1 cellular context compared by ENCODE assay signal in the genomic region with DNA sequence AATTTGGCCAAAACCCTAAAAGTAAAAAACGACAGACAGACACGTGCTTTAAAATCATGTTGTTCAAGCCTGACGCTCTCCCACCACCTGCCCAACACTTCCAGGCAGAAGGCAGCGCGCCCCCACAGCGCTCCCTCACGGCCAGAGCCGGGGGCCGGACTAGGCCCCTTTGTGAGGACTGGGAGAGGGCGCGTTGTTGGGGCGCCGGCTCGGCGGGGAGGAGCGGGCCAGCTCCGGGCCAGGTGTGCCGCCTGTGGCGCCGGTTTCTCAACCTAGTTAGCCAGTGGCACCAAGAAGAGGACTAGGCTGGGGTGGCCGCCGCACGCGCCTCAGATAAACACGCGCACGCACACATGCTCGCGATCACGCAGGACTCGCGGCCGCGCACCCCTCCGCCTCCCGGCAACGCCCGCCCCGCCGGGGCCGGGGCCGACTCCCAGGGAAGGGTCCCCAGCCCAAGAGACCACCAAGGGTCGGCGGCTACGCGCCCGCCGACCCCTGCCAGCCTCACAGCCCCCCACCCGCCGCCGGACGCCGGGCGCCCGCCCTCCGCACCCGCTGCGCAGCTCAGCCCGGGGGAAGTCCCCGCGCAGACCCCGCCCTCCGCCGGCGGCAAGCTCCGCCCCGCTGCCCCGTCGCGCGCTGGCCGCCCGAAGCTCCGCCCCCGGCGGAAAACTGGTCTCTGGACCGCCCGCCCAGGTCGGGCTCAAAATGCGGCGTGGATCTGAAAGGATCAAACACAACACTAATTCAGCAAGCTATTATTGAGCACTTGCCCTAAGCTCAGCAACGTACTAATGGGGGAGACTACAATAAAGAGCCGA.
TF ChIP-seq lines count a peak whose summit lies in the region.

A gene (minus strand): TSS at position 584 of the 824 bp plus-strand sequence.

TF ChIP-seq in HepG2, 621 proteins besides CTCF, POLR2A, EP300 and RAD21 (continued from another document and continues in another):
- TF ChIP-seq HNRNPH1 (optimal IDR thresholded peaks at IDR 0.05; ENCODE audit: low read depth, low read length), result no peak
- no peak for TF ChIP-seq MIER2 (CRISPR knock-in tag; IDR thresholded peaks at IDR 0.05)
- TF ChIP-seq, protein P1, sequence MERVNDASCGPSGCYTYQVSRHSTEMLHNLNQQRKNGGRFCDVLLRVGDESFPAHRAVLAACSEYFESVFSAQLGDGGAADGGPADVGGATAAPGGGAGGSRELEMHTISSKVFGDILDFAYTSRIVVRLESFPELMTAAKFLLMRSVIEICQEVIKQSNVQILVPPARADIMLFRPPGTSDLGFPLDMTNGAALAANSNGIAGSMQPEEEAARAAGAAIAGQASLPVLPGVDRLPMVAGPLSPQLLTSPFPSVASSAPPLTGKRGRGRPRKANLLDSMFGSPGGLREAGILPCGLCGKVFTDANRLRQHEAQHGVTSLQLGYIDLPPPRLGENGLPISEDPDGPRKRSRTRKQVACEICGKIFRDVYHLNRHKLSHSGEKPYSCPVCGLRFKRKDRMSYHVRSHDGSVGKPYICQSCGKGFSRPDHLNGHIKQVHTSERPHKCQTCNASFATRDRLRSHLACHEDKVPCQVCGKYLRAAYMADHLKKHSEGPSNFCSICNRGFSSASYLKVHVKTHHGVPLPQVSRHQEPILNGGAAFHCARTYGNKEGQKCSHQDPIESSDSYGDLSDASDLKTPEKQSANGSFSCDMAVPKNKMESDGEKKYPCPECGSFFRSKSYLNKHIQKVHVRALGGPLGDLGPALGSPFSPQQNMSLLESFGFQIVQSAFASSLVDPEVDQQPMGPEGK (CRISPR knock-in tag; IDR thresholded peaks at IDR 0.05), result peak; percentile 85
- TF ChIP-seq ZNF674 (CRISPR knock-in tag; IDR thresholded peaks at IDR 0.05; ENCODE audit: low read depth), result no peak
- TF ChIP-seq, protein P2, sequence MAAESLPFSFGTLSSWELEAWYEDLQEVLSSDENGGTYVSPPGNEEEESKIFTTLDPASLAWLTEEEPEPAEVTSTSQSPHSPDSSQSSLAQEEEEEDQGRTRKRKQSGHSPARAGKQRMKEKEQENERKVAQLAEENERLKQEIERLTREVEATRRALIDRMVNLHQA (CRISPR knock-in tag; IDR thresholded peaks at IDR 0.05), result no peak
- no peak; the same call in 1 of the 2 replicates for TF ChIP-seq TCF7 (IDR thresholded peaks at IDR 0.05; ENCODE audit: low read depth)
- no peak for TF ChIP-seq HNRNPK (IDR thresholded peaks at IDR 0.05; ENCODE audit: low read depth, low read length, poor library complexity, severe bottlenecking)
- no peak for TF ChIP-seq SMARCC2 (IDR thresholded peaks at IDR 0.05)
- TF ChIP-seq, protein P3, sequence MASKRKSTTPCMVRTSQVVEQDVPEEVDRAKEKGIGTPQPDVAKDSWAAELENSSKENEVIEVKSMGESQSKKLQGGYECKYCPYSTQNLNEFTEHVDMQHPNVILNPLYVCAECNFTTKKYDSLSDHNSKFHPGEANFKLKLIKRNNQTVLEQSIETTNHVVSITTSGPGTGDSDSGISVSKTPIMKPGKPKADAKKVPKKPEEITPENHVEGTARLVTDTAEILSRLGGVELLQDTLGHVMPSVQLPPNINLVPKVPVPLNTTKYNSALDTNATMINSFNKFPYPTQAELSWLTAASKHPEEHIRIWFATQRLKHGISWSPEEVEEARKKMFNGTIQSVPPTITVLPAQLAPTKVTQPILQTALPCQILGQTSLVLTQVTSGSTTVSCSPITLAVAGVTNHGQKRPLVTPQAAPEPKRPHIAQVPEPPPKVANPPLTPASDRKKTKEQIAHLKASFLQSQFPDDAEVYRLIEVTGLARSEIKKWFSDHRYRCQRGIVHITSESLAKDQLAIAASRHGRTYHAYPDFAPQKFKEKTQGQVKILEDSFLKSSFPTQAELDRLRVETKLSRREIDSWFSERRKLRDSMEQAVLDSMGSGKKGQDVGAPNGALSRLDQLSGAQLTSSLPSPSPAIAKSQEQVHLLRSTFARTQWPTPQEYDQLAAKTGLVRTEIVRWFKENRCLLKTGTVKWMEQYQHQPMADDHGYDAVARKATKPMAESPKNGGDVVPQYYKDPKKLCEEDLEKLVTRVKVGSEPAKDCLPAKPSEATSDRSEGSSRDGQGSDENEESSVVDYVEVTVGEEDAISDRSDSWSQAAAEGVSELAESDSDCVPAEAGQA (IDR thresholded peaks at IDR 0.05; ENCODE audit: low read depth), result no peak
- TF ChIP-seq, protein P3 (CRISPR knock-in tag; IDR thresholded peaks at IDR 0.05; ENCODE audit: borderline replicate concordance), result no peak; the same call in 1 of the 2 replicates
- TF ChIP-seq, protein P4, sequence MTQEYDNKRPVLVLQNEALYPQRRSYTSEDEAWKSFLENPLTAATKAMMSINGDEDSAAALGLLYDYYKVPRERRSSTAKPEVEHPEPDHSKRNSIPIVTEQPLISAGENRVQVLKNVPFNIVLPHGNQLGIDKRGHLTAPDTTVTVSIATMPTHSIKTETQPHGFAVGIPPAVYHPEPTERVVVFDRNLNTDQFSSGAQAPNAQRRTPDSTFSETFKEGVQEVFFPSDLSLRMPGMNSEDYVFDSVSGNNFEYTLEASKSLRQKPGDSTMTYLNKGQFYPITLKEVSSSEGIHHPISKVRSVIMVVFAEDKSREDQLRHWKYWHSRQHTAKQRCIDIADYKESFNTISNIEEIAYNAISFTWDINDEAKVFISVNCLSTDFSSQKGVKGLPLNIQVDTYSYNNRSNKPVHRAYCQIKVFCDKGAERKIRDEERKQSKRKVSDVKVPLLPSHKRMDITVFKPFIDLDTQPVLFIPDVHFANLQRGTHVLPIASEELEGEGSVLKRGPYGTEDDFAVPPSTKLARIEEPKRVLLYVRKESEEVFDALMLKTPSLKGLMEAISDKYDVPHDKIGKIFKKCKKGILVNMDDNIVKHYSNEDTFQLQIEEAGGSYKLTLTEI (CRISPR knock-in tag; conservative IDR thresholded peaks at IDR 0.05), result no peak
- TF ChIP-seq ARNT (IDR thresholded peaks at IDR 0.05), result no peak
- TF ChIP-seq HOXA7 (CRISPR knock-in tag; IDR thresholded peaks at IDR 0.05), result no peak
- no peak for TF ChIP-seq FOXP1 (IDR thresholded peaks at IDR 0.05)
- TF ChIP-seq FOXP1 (CRISPR knock-in tag; IDR thresholded peaks at IDR 0.05), result no peak
- TF ChIP-seq ZNF253 (CRISPR knock-in tag; IDR thresholded peaks at IDR 0.05; ENCODE audit: borderline replicate concordance), result no peak
- TF ChIP-seq, protein P5, sequence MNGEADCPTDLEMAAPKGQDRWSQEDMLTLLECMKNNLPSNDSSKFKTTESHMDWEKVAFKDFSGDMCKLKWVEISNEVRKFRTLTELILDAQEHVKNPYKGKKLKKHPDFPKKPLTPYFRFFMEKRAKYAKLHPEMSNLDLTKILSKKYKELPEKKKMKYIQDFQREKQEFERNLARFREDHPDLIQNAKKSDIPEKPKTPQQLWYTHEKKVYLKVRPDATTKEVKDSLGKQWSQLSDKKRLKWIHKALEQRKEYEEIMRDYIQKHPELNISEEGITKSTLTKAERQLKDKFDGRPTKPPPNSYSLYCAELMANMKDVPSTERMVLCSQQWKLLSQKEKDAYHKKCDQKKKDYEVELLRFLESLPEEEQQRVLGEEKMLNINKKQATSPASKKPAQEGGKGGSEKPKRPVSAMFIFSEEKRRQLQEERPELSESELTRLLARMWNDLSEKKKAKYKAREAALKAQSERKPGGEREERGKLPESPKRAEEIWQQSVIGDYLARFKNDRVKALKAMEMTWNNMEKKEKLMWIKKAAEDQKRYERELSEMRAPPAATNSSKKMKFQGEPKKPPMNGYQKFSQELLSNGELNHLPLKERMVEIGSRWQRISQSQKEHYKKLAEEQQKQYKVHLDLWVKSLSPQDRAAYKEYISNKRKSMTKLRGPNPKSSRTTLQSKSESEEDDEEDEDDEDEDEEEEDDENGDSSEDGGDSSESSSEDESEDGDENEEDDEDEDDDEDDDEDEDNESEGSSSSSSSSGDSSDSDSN (CRISPR knock-in tag; IDR thresholded peaks at IDR 0.05), result peak; percentile 89
- TF ChIP-seq, protein P6, sequence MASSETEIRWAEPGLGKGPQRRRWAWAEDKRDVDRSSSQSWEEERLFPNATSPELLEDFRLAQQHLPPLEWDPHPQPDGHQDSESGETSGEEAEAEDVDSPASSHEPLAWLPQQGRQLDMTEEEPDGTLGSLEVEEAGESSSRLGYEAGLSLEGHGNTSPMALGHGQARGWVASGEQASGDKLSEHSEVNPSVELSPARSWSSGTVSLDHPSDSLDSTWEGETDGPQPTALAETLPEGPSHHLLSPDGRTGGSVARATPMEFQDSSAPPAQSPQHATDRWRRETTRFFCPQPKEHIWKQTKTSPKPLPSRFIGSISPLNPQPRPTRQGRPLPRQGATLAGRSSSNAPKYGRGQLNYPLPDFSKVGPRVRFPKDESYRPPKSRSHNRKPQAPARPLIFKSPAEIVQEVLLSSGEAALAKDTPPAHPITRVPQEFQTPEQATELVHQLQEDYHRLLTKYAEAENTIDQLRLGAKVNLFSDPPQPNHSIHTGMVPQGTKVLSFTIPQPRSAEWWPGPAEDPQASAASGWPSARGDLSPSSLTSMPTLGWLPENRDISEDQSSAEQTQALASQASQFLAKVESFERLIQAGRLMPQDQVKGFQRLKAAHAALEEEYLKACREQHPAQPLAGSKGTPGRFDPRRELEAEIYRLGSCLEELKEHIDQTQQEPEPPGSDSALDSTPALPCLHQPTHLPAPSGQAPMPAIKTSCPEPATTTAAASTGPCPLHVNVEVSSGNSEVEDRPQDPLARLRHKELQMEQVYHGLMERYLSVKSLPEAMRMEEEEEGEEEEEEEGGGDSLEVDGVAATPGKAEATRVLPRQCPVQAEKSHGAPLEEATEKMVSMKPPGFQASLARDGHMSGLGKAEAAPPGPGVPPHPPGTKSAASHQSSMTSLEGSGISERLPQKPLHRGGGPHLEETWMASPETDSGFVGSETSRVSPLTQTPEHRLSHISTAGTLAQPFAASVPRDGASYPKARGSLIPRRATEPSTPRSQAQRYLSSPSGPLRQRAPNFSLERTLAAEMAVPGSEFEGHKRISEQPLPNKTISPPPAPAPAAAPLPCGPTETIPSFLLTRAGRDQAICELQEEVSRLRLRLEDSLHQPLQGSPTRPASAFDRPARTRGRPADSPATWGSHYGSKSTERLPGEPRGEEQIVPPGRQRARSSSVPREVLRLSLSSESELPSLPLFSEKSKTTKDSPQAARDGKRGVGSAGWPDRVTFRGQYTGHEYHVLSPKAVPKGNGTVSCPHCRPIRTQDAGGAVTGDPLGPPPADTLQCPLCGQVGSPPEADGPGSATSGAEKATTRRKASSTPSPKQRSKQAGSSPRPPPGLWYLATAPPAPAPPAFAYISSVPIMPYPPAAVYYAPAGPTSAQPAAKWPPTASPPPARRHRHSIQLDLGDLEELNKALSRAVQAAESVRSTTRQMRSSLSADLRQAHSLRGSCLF (CRISPR knock-in tag; IDR thresholded peaks at IDR 0.05; ENCODE audit: borderline replicate concordance), result no peak
- TF ChIP-seq CCAR2 (optimal IDR thresholded peaks at IDR 0.05; ENCODE audit: low read depth, low read length), result no peak
- TF ChIP-seq ZKSCAN5 (CRISPR knock-in tag; IDR thresholded peaks at IDR 0.05), result no peak
- TF ChIP-seq U2AF2 (IDR thresholded peaks at IDR 0.05; ENCODE audit: low read depth, low read length), result no peak
- TF ChIP-seq, protein P7, sequence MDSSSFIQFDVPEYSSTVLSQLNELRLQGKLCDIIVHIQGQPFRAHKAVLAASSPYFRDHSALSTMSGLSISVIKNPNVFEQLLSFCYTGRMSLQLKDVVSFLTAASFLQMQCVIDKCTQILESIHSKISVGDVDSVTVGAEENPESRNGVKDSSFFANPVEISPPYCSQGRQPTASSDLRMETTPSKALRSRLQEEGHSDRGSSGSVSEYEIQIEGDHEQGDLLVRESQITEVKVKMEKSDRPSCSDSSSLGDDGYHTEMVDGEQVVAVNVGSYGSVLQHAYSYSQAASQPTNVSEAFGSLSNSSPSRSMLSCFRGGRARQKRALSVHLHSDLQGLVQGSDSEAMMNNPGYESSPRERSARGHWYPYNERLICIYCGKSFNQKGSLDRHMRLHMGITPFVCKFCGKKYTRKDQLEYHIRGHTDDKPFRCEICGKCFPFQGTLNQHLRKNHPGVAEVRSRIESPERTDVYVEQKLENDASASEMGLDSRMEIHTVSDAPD (CRISPR knock-in tag; IDR thresholded peaks at IDR 0.05), result no peak
- TF ChIP-seq ZC3H13 (CRISPR knock-in tag; IDR thresholded peaks at IDR 0.05), result peak; percentile 18; the same call in 1 of the 2 replicates
- TF ChIP-seq ZNF768 (CRISPR knock-in tag; IDR thresholded peaks at IDR 0.05), result peak; percentile 46; the same call in 1 of the 2 replicates
- no peak; the same call in 1 of the 2 replicates for TF ChIP-seq ZZZ3 (CRISPR knock-in tag; IDR thresholded peaks at IDR 0.05; ENCODE audit: borderline replicate concordance)
- TF ChIP-seq, protein P8, sequence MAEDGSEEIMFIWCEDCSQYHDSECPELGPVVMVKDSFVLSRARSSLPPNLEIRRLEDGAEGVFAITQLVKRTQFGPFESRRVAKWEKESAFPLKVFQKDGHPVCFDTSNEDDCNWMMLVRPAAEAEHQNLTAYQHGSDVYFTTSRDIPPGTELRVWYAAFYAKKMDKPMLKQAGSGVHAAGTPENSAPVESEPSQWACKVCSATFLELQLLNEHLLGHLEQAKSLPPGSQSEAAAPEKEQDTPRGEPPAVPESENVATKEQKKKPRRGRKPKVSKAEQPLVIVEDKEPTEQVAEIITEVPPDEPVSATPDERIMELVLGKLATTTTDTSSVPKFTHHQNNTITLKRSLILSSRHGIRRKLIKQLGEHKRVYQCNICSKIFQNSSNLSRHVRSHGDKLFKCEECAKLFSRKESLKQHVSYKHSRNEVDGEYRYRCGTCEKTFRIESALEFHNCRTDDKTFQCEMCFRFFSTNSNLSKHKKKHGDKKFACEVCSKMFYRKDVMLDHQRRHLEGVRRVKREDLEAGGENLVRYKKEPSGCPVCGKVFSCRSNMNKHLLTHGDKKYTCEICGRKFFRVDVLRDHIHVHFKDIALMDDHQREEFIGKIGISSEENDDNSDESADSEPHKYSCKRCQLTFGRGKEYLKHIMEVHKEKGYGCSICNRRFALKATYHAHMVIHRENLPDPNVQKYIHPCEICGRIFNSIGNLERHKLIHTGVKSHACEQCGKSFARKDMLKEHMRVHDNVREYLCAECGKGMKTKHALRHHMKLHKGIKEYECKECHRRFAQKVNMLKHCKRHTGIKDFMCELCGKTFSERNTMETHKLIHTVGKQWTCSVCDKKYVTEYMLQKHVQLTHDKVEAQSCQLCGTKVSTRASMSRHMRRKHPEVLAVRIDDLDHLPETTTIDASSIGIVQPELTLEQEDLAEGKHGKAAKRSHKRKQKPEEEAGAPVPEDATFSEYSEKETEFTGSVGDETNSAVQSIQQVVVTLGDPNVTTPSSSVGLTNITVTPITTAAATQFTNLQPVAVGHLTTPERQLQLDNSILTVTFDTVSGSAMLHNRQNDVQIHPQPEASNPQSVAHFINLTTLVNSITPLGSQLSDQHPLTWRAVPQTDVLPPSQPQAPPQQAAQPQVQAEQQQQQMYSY (CRISPR knock-in tag; IDR thresholded peaks at IDR 0.05), result peak; percentile 99
- no peak for TF ChIP-seq MED1 (CRISPR knock-in tag; IDR thresholded peaks at IDR 0.05)
- TF ChIP-seq HMG20A (CRISPR knock-in tag; IDR thresholded peaks at IDR 0.05; ENCODE audit: borderline replicate concordance), result no peak
